In genomic region chr1:183185941-183186490, GRCh38 we compare ENCODE assay signal across 1 cellular context.
A peak's percentile ranks its signal among the peaks of the same experiment; 100 is the strongest.
TF ChIP-seq lines count a peak whose summit lies in the region.

TSS of gene LAMC2 (plus strand) at chr1:183186264. CDS start at chr1:183186353, 89 bp downstream.

TF ChIP-seq in WTC11, 78 proteins besides CTCF, POLR2A, EP300 and RAD21 (continued from another document):
- TF ChIP-seq GRHL2 (CRISPR knock-in tag; IDR thresholded peaks at IDR 0.05; ENCODE audit: insufficient replicate concordance, severe bottlenecking) (no peak), NFYB (CRISPR knock-in tag; conservative IDR thresholded peaks at IDR 0.05; ENCODE audit: low read depth) (no peak), NFATC4 (CRISPR knock-in tag; IDR thresholded peaks at IDR 0.05) (no peak), ZNF416 (CRISPR knock-in tag; IDR thresholded peaks at IDR 0.05) (no peak), ATF3 (CRISPR knock-in tag; conservative IDR thresholded peaks at IDR 0.05) (no peak), ZNF232 (CRISPR knock-in tag; IDR thresholded peaks at IDR 0.05) (0 out of 2 replicates have a peak, but pooled peaks have one; percentile 41), ZMAT4 (CRISPR knock-in tag; IDR thresholded peaks at IDR 0.05) (no peak), HMGXB4 (CRISPR knock-in tag; IDR thresholded peaks at IDR 0.05) (peak; percentile 95), SMAD3 (CRISPR knock-in tag; IDR thresholded peaks at IDR 0.05; ENCODE audit: borderline replicate concordance) (no peak), ZNF425 (CRISPR knock-in tag; conservative IDR thresholded peaks at IDR 0.05) (no peak), MXD4 (CRISPR knock-in tag; IDR thresholded peaks at IDR 0.05; ENCODE audit: borderline replicate concordance) (no peak), AFF4 (CRISPR knock-in tag; IDR thresholded peaks at IDR 0.05; ENCODE audit: borderline replicate concordance) (0 out of 2 replicates have a peak, but pooled peaks have one; percentile 82), EMX1 (CRISPR knock-in tag; IDR thresholded peaks at IDR 0.05) (no peak), PRDM15 (CRISPR knock-in tag; IDR thresholded peaks at IDR 0.05) (no peak), USF2 (CRISPR knock-in tag; IDR thresholded peaks at IDR 0.05) (peak; percentile 47; the same call in 1 of the 2 replicates), ZNF512 (CRISPR knock-in tag; IDR thresholded peaks at IDR 0.05; ENCODE audit: borderline replicate concordance) (no peak), TCF7 (CRISPR knock-in tag; IDR thresholded peaks at IDR 0.05; ENCODE audit: low read depth) (no peak), RORB (CRISPR knock-in tag; IDR thresholded peaks at IDR 0.05) (no peak), TEAD1 (CRISPR knock-in tag; IDR thresholded peaks at IDR 0.05) (peak; percentile 83; the same call in 1 of the 2 replicates), FOXP4 (CRISPR knock-in tag; IDR thresholded peaks at IDR 0.05) (no peak), ATF1 (CRISPR knock-in tag; IDR thresholded peaks at IDR 0.05) (no peak), FOXK1 (CRISPR knock-in tag; IDR thresholded peaks at IDR 0.05) (no peak), SOX15 (CRISPR knock-in tag; IDR thresholded peaks at IDR 0.05) (no peak), ZNF121 (CRISPR knock-in tag; IDR thresholded peaks at IDR 0.05) (peak; percentile 17; the same call in 1 of the 2 replicates), ZNF423 (CRISPR knock-in tag; IDR thresholded peaks at IDR 0.05) (peak; percentile 84), CREB1 (CRISPR knock-in tag; IDR thresholded peaks at IDR 0.05) (no peak), ZNF138 (CRISPR knock-in tag; conservative IDR thresholded peaks at IDR 0.05) (no peak), NR1H2 (CRISPR knock-in tag; IDR thresholded peaks at IDR 0.05) (no peak), IRF2 (CRISPR knock-in tag; IDR thresholded peaks at IDR 0.05; ENCODE audit: borderline replicate concordance, low read depth) (no peak)
